Comparison of ENCODE assay signal across 32 cellular contexts in genomic region chr1:187627516-187627915, GRCh38.
"Had no signal": no experiment of that assay in that cellular context is flagged by ENCODE, and none has a peak within 500 bp of the region (broad histone marks: within the 10 kb centered on the region; RNA-seq: fewer than 3 reads in every experiment).

No MANE protein-coding gene starts in this region.

- DNase-seq: activated B cell treated with CpG ODN at 0.5 μM for 24 hours; activated CD4-positive, alpha-beta memory T cell treated with anti-CD3 and anti-CD28 coated beads, Interleukin-2, amount 10 ng/mL, durations not matched to agents 7 days and 5 days; activated CD4-positive, alpha-beta T cell treated with anti-CD3 and anti-CD28 coated beads for 1 hour; activated CD4-positive, alpha-beta T cell treated with anti-CD3 and anti-CD28 coated beads for 36 hours; activated CD4-positive, alpha-beta T cell treated with anti-CD3 and anti-CD28 coated beads for 48 hours; activated CD4-positive, alpha-beta T cell treated with anti-CD3 and anti-CD28 coated beads, Interleukin-2, amount 10 ng/mL, durations not matched to agents 7 days and 5 days; activated CD4-positive, alpha-beta T cell treated with anti-CD3 and anti-CD28 coated beads, Interleukin-2, amount 50 U/mL, for 48 hours; activated CD8-positive, alpha-beta memory T cell treated with anti-CD3 and anti-CD28 coated beads for 24 hours; activated CD8-positive, alpha-beta memory T cell treated with anti-CD3 and anti-CD28 coated beads, Interleukin-2, amount 10 ng/mL, durations not matched to agents 7 days and 5 days; activated CD8-positive, alpha-beta memory T cell treated with anti-CD3 and anti-CD28 coated beads, Interleukin-2, amount 50 U/mL, for 48 hours; activated CD8-positive, alpha-beta T cell treated with anti-CD3 and anti-CD28 coated beads, Interleukin-2, amount 10 ng/mL, durations not matched to agents 7 days and 5 days; activated effector memory CD4-positive, alpha-beta T cell treated with Interleukin-2 at 50 U/mL for 16 hours; activated gamma-delta T cell; activated naive CD4-positive, alpha-beta T cell treated with anti-CD3 and anti-CD28 coated beads, Interleukin-2, amount 10 ng/mL, durations not matched to agents 7 days and 5 days; activated naive CD4-positive, alpha-beta T cell treated with Interleukin-2 at 50 U/mL for 16 hours; activated naive CD8-positive, alpha-beta T cell treated with anti-CD3 and anti-CD28 coated beads, Interleukin-2, amount 10 ng/mL, durations not matched to agents 7 days and 5 days; activated naive CD8-positive, alpha-beta T cell treated with anti-CD3 and anti-CD28 coated beads, Interleukin-2, amount 50 U/mL, for 24 hours; activated T-cell treated with anti-CD3 and anti-CD28 coated beads, Interleukin-2, amount 50 U/mL, for 24 hours; activated T-cell treated with anti-CD3 and anti-CD28 coated beads, Interleukin-2, amount 50 U/mL, for 48 hours; amygdala; anterior cingulate cortex; caudate nucleus; T-helper 1 cell; T-helper 2 cell; T-helper 9 cell had no signal

- H3K27ac Mint-ChIP-seq: activated B cell treated with CpG ODN at 0.5 μM for 24 hours; activated CD4-positive, alpha-beta memory T cell treated with anti-CD3 and anti-CD28 coated beads, Interleukin-2, amount 10 ng/mL, durations not matched to agents 7 days and 5 days; activated CD4-positive, alpha-beta T cell treated with anti-CD3 and anti-CD28 coated beads for 36 hours; activated CD4-positive, alpha-beta T cell treated with anti-CD3 and anti-CD28 coated beads, Interleukin-2, amount 10 ng/mL, durations not matched to agents 7 days and 5 days; activated CD8-positive, alpha-beta memory T cell treated with anti-CD3 and anti-CD28 coated beads, Interleukin-2, amount 10 ng/mL, durations not matched to agents 7 days and 5 days; activated CD8-positive, alpha-beta T cell treated with anti-CD3 and anti-CD28 coated beads, Interleukin-2, amount 10 ng/mL, durations not matched to agents 7 days and 5 days; activated naive CD4-positive, alpha-beta T cell treated with anti-CD3 and anti-CD28 coated beads, Interleukin-2, amount 10 ng/mL, durations not matched to agents 7 days and 5 days; activated naive CD4-positive, alpha-beta T cell treated with anti-CD3 and anti-CD28 coated beads, Interleukin-2, amount 50 U/mL, for 24 hours; activated naive CD8-positive, alpha-beta T cell; activated naive CD8-positive, alpha-beta T cell treated with anti-CD3 and anti-CD28 coated beads, Interleukin-2, amount 10 ng/mL, durations not matched to agents 7 days and 5 days; activated naive CD8-positive, alpha-beta T cell treated with anti-CD3 and anti-CD28 coated beads, Interleukin-2, amount 50 U/mL, for 24 hours; activated T-cell treated with anti-CD3 and anti-CD28 coated beads, Interleukin-2, amount 50 U/mL, for 24 hours; activated T-helper 2 cell treated with anti-CD3 and anti-CD28 coated beads, Interferon-gamma antibody, Interleukin-2, Interleukin-4, amounts not matched to agents 10 μg/mL and 5 μg/mL and 100 μg/mL, durations not matched to agents 14 hours and 24 hours and 36 hours; brain; T-helper 1 cell treated with Interleukin-12 subunit alpha and Interleukin-12 subunit beta and Interleukin-4 antibody, amounts not matched to agents 30 μg/mL and 1 μg/mL, for 36 hours; T-helper 2 cell treated with Interferon-gamma antibody and Interleukin-4, amounts not matched to agents 5 μg/mL and 100 μg/mL, for 36 hours had no signal

- H3K36me3 Mint-ChIP-seq: activated CD8-positive, alpha-beta memory T cell treated with anti-CD3 and anti-CD28 coated beads, Interleukin-2, amount 10 ng/mL, durations not matched to agents 7 days and 5 days; activated naive CD4-positive, alpha-beta T cell treated with anti-CD3 and anti-CD28 coated beads, Interleukin-2, amount 10 ng/mL, durations not matched to agents 7 days and 5 days; activated naive CD4-positive, alpha-beta T cell treated with anti-CD3 and anti-CD28 coated beads, Interleukin-2, amount 50 U/mL, for 24 hours; activated naive CD8-positive, alpha-beta T cell; activated naive CD8-positive, alpha-beta T cell treated with anti-CD3 and anti-CD28 coated beads, Interleukin-2, amount 10 ng/mL, durations not matched to agents 7 days and 5 days had no signal

- H3K4me3 Mint-ChIP-seq: activated B cell treated with CpG ODN at 0.5 μM for 24 hours; activated CD4-positive, alpha-beta memory T cell treated with anti-CD3 and anti-CD28 coated beads, Interleukin-2, amount 10 ng/mL, durations not matched to agents 7 days and 5 days; activated CD4-positive, alpha-beta T cell treated with anti-CD3 and anti-CD28 coated beads for 36 hours; activated CD4-positive, alpha-beta T cell treated with anti-CD3 and anti-CD28 coated beads, Interleukin-2, amount 10 ng/mL, durations not matched to agents 7 days and 5 days; activated CD8-positive, alpha-beta memory T cell treated with anti-CD3 and anti-CD28 coated beads, Interleukin-2, amount 10 ng/mL, durations not matched to agents 7 days and 5 days; activated CD8-positive, alpha-beta T cell treated with anti-CD3 and anti-CD28 coated beads, Interleukin-2, amount 10 ng/mL, durations not matched to agents 7 days and 5 days; activated naive CD4-positive, alpha-beta T cell treated with anti-CD3 and anti-CD28 coated beads, Interleukin-2, amount 10 ng/mL, durations not matched to agents 7 days and 5 days; activated naive CD4-positive, alpha-beta T cell treated with anti-CD3 and anti-CD28 coated beads, Interleukin-2, amount 50 U/mL, for 24 hours; activated naive CD8-positive, alpha-beta T cell; activated naive CD8-positive, alpha-beta T cell treated with anti-CD3 and anti-CD28 coated beads, Interleukin-2, amount 10 ng/mL, durations not matched to agents 7 days and 5 days; activated naive CD8-positive, alpha-beta T cell treated with anti-CD3 and anti-CD28 coated beads, Interleukin-2, amount 50 U/mL, for 24 hours; activated T-cell treated with anti-CD3 and anti-CD28 coated beads, Interleukin-2, amount 50 U/mL, for 24 hours; brain; central memory CD8-positive, alpha-beta T cell; T-helper 1 cell treated with Interleukin-12 subunit alpha and Interleukin-12 subunit beta and Interleukin-4 antibody, amounts not matched to agents 30 μg/mL and 1 μg/mL, for 36 hours; T-helper 2 cell treated with Interferon-gamma antibody and Interleukin-4, amounts not matched to agents 5 μg/mL and 100 μg/mL, for 36 hours had no signal

- H3K4me1 Mint-ChIP-seq: activated B cell treated with CpG ODN at 0.5 μM for 24 hours; activated CD4-positive, alpha-beta memory T cell treated with anti-CD3 and anti-CD28 coated beads, Interleukin-2, amount 10 ng/mL, durations not matched to agents 7 days and 5 days; activated CD4-positive, alpha-beta T cell treated with anti-CD3 and anti-CD28 coated beads for 36 hours; activated CD4-positive, alpha-beta T cell treated with anti-CD3 and anti-CD28 coated beads, Interleukin-2, amount 10 ng/mL, durations not matched to agents 7 days and 5 days; activated CD8-positive, alpha-beta memory T cell treated with anti-CD3 and anti-CD28 coated beads, Interleukin-2, amount 10 ng/mL, durations not matched to agents 7 days and 5 days; activated naive CD4-positive, alpha-beta T cell treated with anti-CD3 and anti-CD28 coated beads, Interleukin-2, amount 10 ng/mL, durations not matched to agents 7 days and 5 days; activated naive CD4-positive, alpha-beta T cell treated with anti-CD3 and anti-CD28 coated beads, Interleukin-2, amount 50 U/mL, for 24 hours; activated naive CD8-positive, alpha-beta T cell treated with anti-CD3 and anti-CD28 coated beads, Interleukin-2, amount 10 ng/mL, durations not matched to agents 7 days and 5 days; activated naive CD8-positive, alpha-beta T cell treated with anti-CD3 and anti-CD28 coated beads, Interleukin-2, amount 50 U/mL, for 24 hours; central memory CD8-positive, alpha-beta T cell had no signal

- H3K27me3 Mint-ChIP-seq: activated B cell treated with CpG ODN at 0.5 μM for 24 hours; activated CD4-positive, alpha-beta memory T cell treated with anti-CD3 and anti-CD28 coated beads, Interleukin-2, amount 10 ng/mL, durations not matched to agents 7 days and 5 days; activated CD4-positive, alpha-beta T cell treated with anti-CD3 and anti-CD28 coated beads for 36 hours; activated CD4-positive, alpha-beta T cell treated with anti-CD3 and anti-CD28 coated beads, Interleukin-2, amount 10 ng/mL, durations not matched to agents 7 days and 5 days; activated CD8-positive, alpha-beta memory T cell treated with anti-CD3 and anti-CD28 coated beads, Interleukin-2, amount 10 ng/mL, durations not matched to agents 7 days and 5 days; activated naive CD4-positive, alpha-beta T cell treated with anti-CD3 and anti-CD28 coated beads, Interleukin-2, amount 10 ng/mL, durations not matched to agents 7 days and 5 days; activated naive CD4-positive, alpha-beta T cell treated with anti-CD3 and anti-CD28 coated beads, Interleukin-2, amount 50 U/mL, for 24 hours; activated naive CD8-positive, alpha-beta T cell; activated naive CD8-positive, alpha-beta T cell treated with anti-CD3 and anti-CD28 coated beads, Interleukin-2, amount 10 ng/mL, durations not matched to agents 7 days and 5 days; activated naive CD8-positive, alpha-beta T cell treated with anti-CD3 and anti-CD28 coated beads, Interleukin-2, amount 50 U/mL, for 24 hours; activated T-cell treated with anti-CD3 and anti-CD28 coated beads, Interleukin-2, amount 50 U/mL, for 24 hours; brain; central memory CD8-positive, alpha-beta T cell had no signal
